In the genomic region with DNA sequence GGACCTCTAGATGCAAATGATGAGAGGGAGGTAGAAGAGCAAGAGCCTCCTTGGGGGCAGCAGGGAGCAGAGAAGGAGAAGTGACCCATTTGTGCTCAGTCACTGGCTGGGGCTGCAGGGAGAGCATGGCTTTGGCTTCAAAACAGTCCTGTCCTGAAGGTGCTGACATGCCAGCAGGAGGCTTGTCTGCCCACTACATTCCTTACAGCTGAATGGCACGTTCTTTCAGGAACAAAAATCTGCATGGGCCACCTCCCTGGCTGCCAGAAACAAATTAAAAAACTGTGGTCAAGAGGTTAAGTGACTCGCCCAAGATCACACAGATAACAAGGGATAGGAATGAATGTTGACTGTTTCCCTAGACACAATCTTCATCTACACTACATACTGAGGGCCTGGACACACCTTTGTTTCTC, we compare ENCODE assay signal across 11 cellular contexts.
A peak's percentile ranks its signal among the peaks of the same experiment; 100 is the strongest.
DNase-seq lines count a peak whose midpoint lies in the region; ATAC-seq and TF ChIP-seq lines count a peak whose summit lies in the region.
"Had no signal": no experiment of that assay in that cellular context is flagged by ENCODE, and none has a peak within 500 bp of the region (broad histone marks: within the 10 kb centered on the region; RNA-seq: fewer than 3 reads in every experiment).

No MANE protein-coding gene starts in this region.

- H3K4me2 ChIP-seq in fibroblast of lung (ENCODE audit: extremely low read depth, insufficient read depth, low read length), result no peak overlapping the region

- H3K27me3 ChIP-seq in RWPE2 (ENCODE audit: insufficient read depth, poor library complexity, severe bottlenecking) (no peaks in the 10 kb centered on the region), fibroblast of lung (ENCODE audit: control insufficient read depth, insufficient read depth, low read length) (no peaks in the 10 kb centered on the region)

- H3K9me3 ChIP-seq in RWPE2 (ENCODE audit: severe bottlenecking) (no peaks in the 10 kb centered on the region), fibroblast of lung (ENCODE audit: control insufficient read depth, insufficient read depth, low read depth, low read length) (no peaks in the 10 kb centered on the region)

- peaks cover 5% of the 10 kb centered on the region for H3K9me3 Mint-ChIP-seq in activated naive CD4-positive, alpha-beta T cell treated with anti-CD3 and anti-CD28 coated beads, Interleukin-2, amount 50 U/mL, for 24 hours
- no peaks in the 10 kb centered on the region for H3K9me3 Mint-ChIP-seq in stimulated activated naive CD8-positive, alpha-beta T cell treated with anti-CD3 and anti-CD28 coated beads, Interleukin-15, Interleukin-2, amounts not matched to agents 100 ng/mL and 50 ng/mL, for 24 hours

- TF ChIP-seq CTCF in RWPE2 (IDR thresholded peaks at IDR 0.05; ENCODE audit: poor library complexity, severe bottlenecking), result no peak
- TF ChIP-seq CTCF in fibroblast of lung (conservative IDR thresholded peaks at IDR 0.05 in 1 of 2, IDR thresholded peaks at IDR 0.05 in 1 of 2; ENCODE audit: low read depth in 1 of 2, low read length in 2 of 2), result no peak
- no peak for TF ChIP-seq CTCF in GM10266 (IDR thresholded peaks at IDR 0.05; ENCODE audit: control insufficient read depth, insufficient read depth, low read depth, missing control alignments)

- H3K9ac ChIP-seq in fibroblast of lung (ENCODE audit: insufficient read depth, low read length), result no peak overlapping the region

- H3K27me3 Mint-ChIP-seq in activated naive CD4-positive, alpha-beta T cell treated with anti-CD3 and anti-CD28 coated beads, Interleukin-2, amount 50 U/mL, for 24 hours, result no peaks in the 10 kb centered on the region
- no peaks in the 10 kb centered on the region for H3K27me3 Mint-ChIP-seq in stimulated activated naive CD8-positive, alpha-beta T cell treated with anti-CD3 and anti-CD28 coated beads, Interleukin-15, Interleukin-2, amounts not matched to agents 100 ng/mL and 50 ng/mL, for 24 hours

- no peaks in the 10 kb centered on the region for H3K79me2 ChIP-seq in fibroblast of lung (ENCODE audit: control insufficient read depth, insufficient read depth, low read length)

- no peak overlapping the region for H2AFZ ChIP-seq in fibroblast of lung (ENCODE audit: low read length)

- H3K27ac Mint-ChIP-seq in activated naive CD4-positive, alpha-beta T cell treated with anti-CD3 and anti-CD28 coated beads, Interleukin-2, amount 50 U/mL, for 24 hours, result peak overlapping the region; percentile 79
- H3K27ac Mint-ChIP-seq in stimulated activated naive CD8-positive, alpha-beta T cell treated with anti-CD3 and anti-CD28 coated beads, Interleukin-15, Interleukin-2, amounts not matched to agents 100 ng/mL and 50 ng/mL, for 24 hours, result peak overlapping the region; percentile 56

- peaks cover 5% of the 10 kb centered on the region for H3K4me1 ChIP-seq in RWPE2 (ENCODE audit: insufficient read depth, poor library complexity, severe bottlenecking)
- peaks cover 2% of the 10 kb centered on the region for H3K4me1 ChIP-seq in fibroblast of lung (ENCODE audit: control insufficient read depth, extremely low read depth, insufficient read depth, low read length)

- ATAC-seq in RWPE2 (ENCODE audit: low read depth) (peak; percentile 86), HG03108 (IDR thresholded peaks at IDR 0.05; ENCODE audit: unreplicated experiment) (no peak), GM21528 (IDR thresholded peaks at IDR 0.05; ENCODE audit: low FRiP score, unreplicated experiment) (no peak)

- H3K4me3 ChIP-seq in RWPE2 (ENCODE audit: severe bottlenecking), result no peak overlapping the region
- H3K4me3 ChIP-seq in fibroblast of lung (replicated peaks in 1 of 4; ENCODE audit: control extremely low read depth in 1 of 4, insufficient read depth in 1 of 4, low read depth in 3 of 4, low read length in 4 of 4), result no peak overlapping the region

- DNase-seq in activated naive CD4-positive, alpha-beta T cell treated with Interleukin-2 at 50 U/mL for 16 hours, result no peak
- no peak for DNase-seq in RWPE2 (ENCODE audit: low spot score)
- DNase-seq in fibroblast of lung (ENCODE audit: low read depth in 2 of 2), result peak; percentile 6 to 83
- no peak for DNase-seq in GM10266 (ENCODE audit: extremely low spot score)
- DNase-seq: C1 segment of cervical spinal cord, caudate nucleus, NCI-H2081 treated with DMSO at 0.1 percent for 48 hours had no signal

- H3K36me3 ChIP-seq in RWPE2 (ENCODE audit: low read depth) (peaks cover 51% of the 10 kb centered on the region), fibroblast of lung (ENCODE audit: control insufficient read depth, insufficient read depth, low read length) (peaks cover 3% of the 10 kb centered on the region)

- no peaks in the 10 kb centered on the region for H4K20me1 ChIP-seq in fibroblast of lung (ENCODE audit: control insufficient read depth, extremely low read depth, insufficient read depth, low read length)

- H3K36me3 Mint-ChIP-seq in activated naive CD4-positive, alpha-beta T cell treated with anti-CD3 and anti-CD28 coated beads, Interleukin-2, amount 50 U/mL, for 24 hours, result peaks cover 43% of the 10 kb centered on the region
- peaks cover 88% of the 10 kb centered on the region for H3K36me3 Mint-ChIP-seq in stimulated activated naive CD8-positive, alpha-beta T cell treated with anti-CD3 and anti-CD28 coated beads, Interleukin-15, Interleukin-2, amounts not matched to agents 100 ng/mL and 50 ng/mL, for 24 hours (ENCODE audit: low read depth)

- H3K4me1 Mint-ChIP-seq in activated naive CD4-positive, alpha-beta T cell treated with anti-CD3 and anti-CD28 coated beads, Interleukin-2, amount 50 U/mL, for 24 hours, result peaks cover 51% of the 10 kb centered on the region
- peaks cover 23% of the 10 kb centered on the region for H3K4me1 Mint-ChIP-seq in stimulated activated naive CD8-positive, alpha-beta T cell treated with anti-CD3 and anti-CD28 coated beads, Interleukin-15, Interleukin-2, amounts not matched to agents 100 ng/mL and 50 ng/mL, for 24 hours (ENCODE audit: low read depth)

- no peak overlapping the region for H3K27ac ChIP-seq in RWPE2 (ENCODE audit: poor library complexity, severe bottlenecking)
- no peak overlapping the region for H3K27ac ChIP-seq in fibroblast of lung (ENCODE audit: insufficient read depth, low read length)

- no peak overlapping the region for H3K4me3 Mint-ChIP-seq in activated naive CD4-positive, alpha-beta T cell treated with anti-CD3 and anti-CD28 coated beads, Interleukin-2, amount 50 U/mL, for 24 hours
- no peak overlapping the region for H3K4me3 Mint-ChIP-seq in stimulated activated naive CD8-positive, alpha-beta T cell treated with anti-CD3 and anti-CD28 coated beads, Interleukin-15, Interleukin-2, amounts not matched to agents 100 ng/mL and 50 ng/mL, for 24 hours

Comparison
In these comparisons a context has a peak if more than half of its experiments do, and no peak if none do; other contexts are left out.
1. DNase-seq: peak in fibroblast of lung (2 of 2); none in activated naive CD4-positive, alpha-beta T cell treated with Interleukin-2 at 50 U/mL for 16 hours (single experiment), RWPE2 (single experiment) and GM10266 (single experiment).